Comparison of ENCODE assay signal across 13 cellular contexts in genomic region chr4:112270643-112271484, GRCh38. TPM values are rescaled to one million over a fixed set of nuclear protein-coding genes. Genes with fewer than 3 reads are reported as not detected.
A peak's percentile ranks its signal among the peaks of the same experiment; 100 is the strongest.
DNase-seq lines count a peak whose midpoint lies in the region; ATAC-seq, FAIRE-seq and TF ChIP-seq lines count a peak whose summit lies in the region.
"Had no signal": no experiment of that assay in that cellular context is flagged by ENCODE, and none has a peak within 500 bp of the region (broad histone marks: within the 10 kb centered on the region; RNA-seq: fewer than 3 reads in every experiment).

No MANE protein-coding gene starts in this region.

- peak overlapping the region; percentile 23 for H3K27ac Mint-ChIP-seq in MCF 10A (ENCODE audit: low read depth, unreplicated experiment)

- TF ChIP-seq POLR2A in breast epithelium (IDR thresholded peaks at IDR 0.05), result no peak

- H3K9me3 Mint-ChIP-seq in MCF 10A (ENCODE audit: unreplicated experiment), result no peaks in the 10 kb centered on the region
- H3K9me3 Mint-ChIP-seq: CD14-positive monocyte had no signal

- TSS peak; percentile 73 for BruUV-seq in MCF 10A (replicated peaks; lab: Mats Ljungman, UMichigan)

- H3K4me1 Mint-ChIP-seq in MCF 10A (ENCODE audit: insufficient read depth, unreplicated experiment), result peaks cover 18% of the 10 kb centered on the region

- FAIRE-seq in RCC 7860 (lab: Jason Lieb, UNC), result no peak
- peak; percentile 17 for FAIRE-seq in urothelium cell line (lab: Jason Lieb, UNC)

- H3K4me1 ChIP-seq in breast epithelium, result no peaks in the 10 kb centered on the region
- H3K4me1 ChIP-seq: lower lobe of right lung had no signal

- no peak for ATAC-seq in HG03354 (IDR thresholded peaks at IDR 0.05; ENCODE audit: poor library complexity, severe bottlenecking, unreplicated experiment)
- ATAC-seq: lower lobe of right lung had no signal

- DNase-seq in MCF 10A (ENCODE audit: unreplicated experiment), result peak; percentile 61
- no peak for DNase-seq in breast epithelium (ENCODE audit: low spot score in 2 of 2)
- peak; percentile 46 for DNase-seq in RCC 7860 (ENCODE audit: low spot score)
- peak; percentile 17 for DNase-seq in fibroblast of gingiva (ENCODE audit: low read depth)
- no peak for DNase-seq in urothelium cell line (ENCODE audit: low spot score)
- DNase-seq in SKM-1 (lab: John Stamatoyannopoulos, UW; ENCODE audit: unreplicated experiment), result no peak
- no peak for DNase-seq in NCI-H1417 (lab: John Stamatoyannopoulos, UW)
- DNase-seq: caudate nucleus, glutamatergic neuron, lower lobe of right lung had no signal

- CTCF ChIA-PET in MCF 10A (lab: Yijun Ruan, JAX), result interaction anchor here (0.6 to 1.5 kb wide), 7 partner anchors 26 to 172 kb away, joined by 3 to 8 read pairs (median 4); partner anchors contain the start of gene ALPK1

- H3K9me3 ChIP-seq in breast epithelium, result no peaks in the 10 kb centered on the region
- H3K9me3 ChIP-seq: lower lobe of right lung had no signal

- POLR2A ChIA-PET in MCF 10A (lab: Yijun Ruan, JAX), result interaction anchor here (0.6 to 1.7 kb wide), 9 partner anchors 8 to 91 kb away, joined by 3 to 11 read pairs (median 6); partner anchors contain the start of genes ALPK1, AP1AR and TIFA

- H3K27ac ChIP-seq in breast epithelium, result no peak overlapping the region
- H3K27ac ChIP-seq: lower lobe of right lung, SK-N-MC had no signal

- no peak overlapping the region for H3K4me3 Mint-ChIP-seq in MCF 10A (ENCODE audit: unreplicated experiment)
- H3K4me3 Mint-ChIP-seq: CD14-positive monocyte had no signal

- no peaks in the 10 kb centered on the region for H3K27me3 ChIP-seq in breast epithelium

- H3K36me3 Mint-ChIP-seq in MCF 10A (ENCODE audit: insufficient read depth, unreplicated experiment), result peaks cover 21% of the 10 kb centered on the region

- no peak overlapping the region for H3K4me3 ChIP-seq in breast epithelium
- H3K4me3 ChIP-seq: lower lobe of right lung, SK-N-MC had no signal

- no peaks in the 10 kb centered on the region for H3K27me3 Mint-ChIP-seq in MCF 10A (ENCODE audit: insufficient read depth, unreplicated experiment)

- TF ChIP-seq CTCF in MCF 10A (IDR thresholded peaks at IDR 0.05; ENCODE audit: unreplicated experiment) (no peak), breast epithelium (IDR thresholded peaks at IDR 0.05) (no peak)

- H3K36me3 ChIP-seq in breast epithelium, result no peaks in the 10 kb centered on the region

- intact Hi-C loops in MCF 10A (cut with micrococcal nuclease), result no loop called here
- intact Hi-C loops in breast epithelium (cut with DNase I; ENCODE audit: low total_unique reads), result no loop called here

RNA-seq across cellular contexts. Expression of gene TIFA, which starts 14.8 kb away (rescaled TPM):
- 7.0 and 9.7 TPM in 2 replicates for total RNA-seq in MCF 10A (2022)
- total RNA-seq in breast epithelium, result 10 to 100 TPM in 2 of 3 donors, 1 to 10 TPM in 1; 2.6 to 27.1 (median 16.7) TPM

RNA-seq across cellular contexts. Expression of gene ALPK1, which starts 26.3 kb away (rescaled TPM):
- total RNA-seq in MCF 10A (2022) (20.3 and 41.0 TPM in 2 replicates), breast epithelium (10 to 100 TPM; 20.5 to 59.3 (median 53.3) TPM)

RNA-seq across cellular contexts. Expression of gene AP1AR, which starts 39.3 kb away (rescaled TPM):
- total RNA-seq in MCF 10A (2022) (38.4 and 39.7 TPM in 2 replicates), breast epithelium (10 to 100 TPM; 20.2 to 36.1 (median 23.6) TPM)

Comparison
In these comparisons a context has a peak if more than half of its experiments do, and no peak if none do; other contexts are left out.
1. DNase-seq: peak in MCF 10A (single experiment), RCC 7860 (single experiment) and fibroblast of gingiva (single experiment); none in breast epithelium (0 of 2), urothelium cell line (single experiment), SKM-1 (single experiment) and NCI-H1417 (0 of 3).